10 cellular contexts compared by ENCODE assay signal in genomic region chr10:15344876-15345285, GRCh38. TPM values are rescaled to one million over a fixed set of nuclear protein-coding genes. Genes with fewer than 3 reads are reported as not detected.
DNase-seq lines count a peak whose midpoint lies in the region; ATAC-seq and TF ChIP-seq lines count a peak whose summit lies in the region.
"Had no signal": no experiment of that assay in that cellular context is flagged by ENCODE, and none has a peak within 500 bp of the region (broad histone marks: within the 10 kb centered on the region; RNA-seq: fewer than 3 reads in every experiment).

No MANE protein-coding gene starts in this region.

- H3K27me3 Mint-ChIP-seq in mesothelial cell of epicardium (ENCODE audit: low read depth) = no peaks in the 10 kb centered on the region

- H3K4me3 Mint-ChIP-seq in mesothelial cell of epicardium = no peak overlapping the region

- H3K36me3 Mint-ChIP-seq in mesothelial cell of epicardium = no peaks in the 10 kb centered on the region

- ATAC-seq in GM18502 (IDR thresholded peaks at IDR 0.05; ENCODE audit: poor library complexity, unreplicated experiment) = no peak

- no peaks in the 10 kb centered on the region for H3K9me3 Mint-ChIP-seq in mesothelial cell of epicardium

- H3K27ac Mint-ChIP-seq in mesothelial cell of epicardium = peak overlapping the region; percentile 3

- DNase-seq in GF-D8 (lab: John Stamatoyannopoulos, UW) (peak; percentile 94), NCI-H2196 treated with DMSO at 0.1 percent for 48 hours (lab: John Stamatoyannopoulos, UW; ENCODE audit: unreplicated experiment) (peak; percentile 15), cardiac fibroblast (ENCODE audit: low read depth in 2 of 2) (peak; percentile 74 to 93), mesothelial cell of epicardium (ENCODE audit: low spot score in 2 of 2, unreplicated experiment in 2 of 2) (no peak), NCI-H82 treated with DMSO at 0.1 percent for 48 hours (lab: John Stamatoyannopoulos, UW; ENCODE audit: unreplicated experiment) (no peak), NCI-H446 (lab: John Stamatoyannopoulos, UW) (no peak), NCI-H2029 (lab: John Stamatoyannopoulos, UW) (no peak)
- DNase-seq: GDM1; stimulated activated CD8-positive, alpha-beta memory T cell treated with anti-CD3 and anti-CD28 coated beads, Interleukin-4, amount 100 ng/mL, for 48 hours had no signal

- TF ChIP-seq CTCF in cardiac fibroblast (IDR thresholded peaks at IDR 0.05; ENCODE audit: low read depth, low read length) = no peak
- no peak for TF ChIP-seq CTCF in mesothelial cell of epicardium (IDR thresholded peaks at IDR 0.05; ENCODE audit: unreplicated experiment)

- peak overlapping the region in 1 of 2 donors; percentile 3 for H3K4me3 ChIP-seq in cardiac fibroblast (replicated peaks in 1 of 2; ENCODE audit: low read depth in 2 of 2, low read length in 2 of 2)

- H3K4me1 Mint-ChIP-seq in mesothelial cell of epicardium = peaks cover 24% of the 10 kb centered on the region

RNA-seq across cellular contexts. Expression of gene FAM171A1, which starts 26.2 kb away (rescaled TPM):
- 70.7 to 75.3 TPM (median 73.6 TPM) in 3 replicates for total RNA-seq in mesothelial cell of epicardium

Comparison
In these comparisons a context has a peak if more than half of its experiments do, and no peak if none do; other contexts are left out.
1. DNase-seq: peak in GF-D8 (single experiment), NCI-H2196 treated with DMSO at 0.1 percent for 48 hours (single experiment) and cardiac fibroblast (2 of 2); none in mesothelial cell of epicardium (0 of 2), NCI-H82 treated with DMSO at 0.1 percent for 48 hours (single experiment), NCI-H446 (0 of 2) and NCI-H2029 (single experiment).